In the genomic region with DNA sequence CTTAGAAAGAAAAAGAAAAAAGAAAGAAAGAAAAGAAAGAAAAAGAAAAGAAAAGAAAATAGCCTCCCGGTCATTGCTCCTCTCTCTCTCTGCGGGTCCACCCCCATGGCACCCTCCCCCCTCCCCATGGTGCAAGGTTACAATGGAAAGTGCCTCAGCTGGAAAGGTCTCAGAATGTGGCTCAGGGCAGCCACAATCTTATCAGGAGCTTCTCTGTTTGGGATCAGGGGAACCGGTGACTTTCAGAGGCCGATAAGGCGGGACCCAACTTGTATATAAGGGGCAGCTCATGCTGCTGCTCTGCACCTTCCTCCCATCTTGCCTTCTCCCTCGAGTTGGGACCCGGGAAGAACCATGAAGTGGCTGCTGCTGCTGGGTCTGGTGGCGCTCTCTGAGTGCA, we compare ENCODE assay signal across 14 cellular contexts. TPM values are rescaled to one million over a fixed set of nuclear protein-coding genes. Genes with fewer than 3 reads are reported as not detected.
"Had no signal": no experiment of that assay in that cellular context is flagged by ENCODE, and none has a peak within 500 bp of the region (broad histone marks: within the 10 kb centered on the region; RNA-seq: fewer than 3 reads in every experiment).

A gene (plus strand): TSS at position 301 of the 400 bp plus-strand sequence. CDS start 54 bp downstream, at position 355.

RNA-seq across cellular contexts. Expression of the gene that starts here (rescaled TPM):
- total RNA-seq: activated B cell treated with CpG ODN at 0.5 μM for 24 hours; activated CD4-positive, alpha-beta memory T cell treated with anti-CD3 and anti-CD28 coated beads for 36 hours; activated CD4-positive, alpha-beta memory T cell treated with anti-CD3 and anti-CD28 coated beads, Interleukin-2, amount 10 ng/mL, durations not matched to agents 7 days and 5 days; activated CD4-positive, alpha-beta T cell treated with anti-CD3 and anti-CD28 coated beads for 36 hours; activated CD4-positive, alpha-beta T cell treated with anti-CD3 and anti-CD28 coated beads, Interleukin-2, amount 10 ng/mL, durations not matched to agents 24 days and 14 days; activated CD4-positive, alpha-beta T cell treated with anti-CD3 and anti-CD28 coated beads, Interleukin-2, amount 10 ng/mL, durations not matched to agents 7 days and 5 days; activated CD8-positive, alpha-beta memory T cell treated with anti-CD3 and anti-CD28 coated beads for 36 hours; activated CD8-positive, alpha-beta memory T cell treated with anti-CD3 and anti-CD28 coated beads, Interleukin-2, amount 10 ng/mL, durations not matched to agents 7 days and 5 days; activated CD8-positive, alpha-beta T cell treated with anti-CD3 and anti-CD28 coated beads for 36 hours; activated CD8-positive, alpha-beta T cell treated with anti-CD3 and anti-CD28 coated beads, Interleukin-2, amount 10 ng/mL, durations not matched to agents 7 days and 5 days; T-cell; T-helper 1 cell treated with Interleukin-12 subunit alpha and Interleukin-12 subunit beta and Interleukin-4 antibody, amounts not matched to agents 30 ng/mL and 1 ng/mL, for 36 hours; T-helper 17 cell; T-helper 2 cell treated with Interferon-gamma antibody and Interleukin-4, amounts not matched to agents 100 ng/mL and 5 ng/mL, for 36 hours had no signal
